9 cellular contexts compared by ENCODE assay signal in genomic region chr1:109791495-109792040, GRCh38. TPM values are rescaled to one million over a fixed set of nuclear protein-coding genes. Genes with fewer than 3 reads are reported as not detected.
DNase-seq lines count a peak whose midpoint lies in the region; ATAC-seq and TF ChIP-seq lines count a peak whose summit lies in the region.
"Had no signal": no experiment of that assay in that cellular context is flagged by ENCODE, and none has a peak within 500 bp of the region (broad histone marks: within the 10 kb centered on the region; RNA-seq: fewer than 3 reads in every experiment).

No MANE protein-coding gene starts in this region.

- DNase-seq in T-helper 2 cell treated with Interferon-gamma antibody and Interleukin-4, amounts not matched to agents 5 μg/mL and 100 μg/mL, for 36 hours (ENCODE audit: low spot score), result no peak
- no peak for DNase-seq in T-helper 2 cell
- no peak for DNase-seq in activated CD4-positive, alpha-beta memory T cell treated with anti-CD3 and anti-CD28 coated beads, Interleukin-2, amount 10 ng/mL, durations not matched to agents 7 days and 5 days
- no peak for DNase-seq in hepatocyte (ENCODE audit: low spot score)
- DNase-seq in stimulated activated effector memory CD8-positive, alpha-beta T cell treated with anti-CD3 and anti-CD28 coated beads, Interleukin-12 subunit alpha, Interleukin-12 subunit beta, amount 100 ng/mL, for 72 hours (ENCODE audit: low spot score in 2 of 2), result no peak
- no peak for DNase-seq in GM10248 (ENCODE audit: extremely low spot score)
- no peak for DNase-seq in NOMO-1 (lab: John Stamatoyannopoulos, UW; ENCODE audit: unreplicated experiment in 2 of 2)

- H3K27ac Mint-ChIP-seq in T-helper 2 cell treated with Interferon-gamma antibody and Interleukin-4, amounts not matched to agents 5 μg/mL and 100 μg/mL, for 36 hours, result peak overlapping the region; percentile 93
- H3K27ac Mint-ChIP-seq in activated CD4-positive, alpha-beta memory T cell treated with anti-CD3 and anti-CD28 coated beads, Interleukin-2, amount 10 ng/mL, durations not matched to agents 7 days and 5 days, result peak overlapping the region; percentile 95
- peak overlapping the region; percentile 96 for H3K27ac Mint-ChIP-seq in stimulated activated effector memory CD8-positive, alpha-beta T cell treated with anti-CD3 and anti-CD28 coated beads, Interleukin-12 subunit alpha, Interleukin-12 subunit beta, amount 100 ng/mL, for 72 hours

- CTCF ChIA-PET in activated CD4-positive, alpha-beta memory T cell treated with anti-CD3 and anti-CD28 coated beads, Interleukin-2, amount 10 ng/mL, durations not matched to agents 7 days and 5 days (lab: Charles Lee), result interaction anchor here (1.0 to 27.1 kb wide), 27 partner anchors 9 to 546 kb away, joined by 3 to 655 read pairs (median 3); partner anchors contain the start of genes AHCYL1 and GNAI3
- CTCF ChIA-PET in GM10248 (lab: Yijun Ruan, JAX), result interaction anchor here (0.6 to 14.2 kb wide), 17 partner anchors 8 to 326 kb away, joined by 3 to 169 read pairs (median 6); partner anchors contain the start of gene AHCYL1

- POLR2A ChIA-PET in activated CD4-positive, alpha-beta memory T cell treated with anti-CD3 and anti-CD28 coated beads, Interleukin-2, amount 10 ng/mL, durations not matched to agents 7 days and 5 days (lab: Charles Lee), result interaction anchor here (0.9 to 6.4 kb wide), 16 partner anchors 11 to 243 kb away, joined by 3 to 137 read pairs (median 8); partner anchors contain the start of genes AHCYL1, CSF1 and GNAI3
- POLR2A ChIA-PET in GM10248 (lab: Yijun Ruan, JAX), result no interaction called here

- no peak overlapping the region for H2AFZ ChIP-seq in hepatocyte

- H3K9me3 Mint-ChIP-seq in T-helper 2 cell treated with Interferon-gamma antibody and Interleukin-4, amounts not matched to agents 5 μg/mL and 100 μg/mL, for 36 hours, result no peaks in the 10 kb centered on the region
- H3K9me3 Mint-ChIP-seq in activated CD4-positive, alpha-beta memory T cell treated with anti-CD3 and anti-CD28 coated beads, Interleukin-2, amount 10 ng/mL, durations not matched to agents 7 days and 5 days, result no peaks in the 10 kb centered on the region
- H3K9me3 Mint-ChIP-seq in stimulated activated effector memory CD8-positive, alpha-beta T cell treated with anti-CD3 and anti-CD28 coated beads, Interleukin-12 subunit alpha, Interleukin-12 subunit beta, amount 100 ng/mL, for 72 hours, result no peaks in the 10 kb centered on the region

- ATAC-seq in stimulated activated effector memory CD8-positive, alpha-beta T cell treated with anti-CD3 and anti-CD28 coated beads, Interleukin-12 subunit alpha, Interleukin-12 subunit beta, amount 100 ng/mL, for 72 hours, result no peak
- ATAC-seq in GM18870 (IDR thresholded peaks at IDR 0.05; ENCODE audit: unreplicated experiment), result no peak

- H3K79me2 ChIP-seq in hepatocyte, result no peaks in the 10 kb centered on the region

- H3K36me3 ChIP-seq in hepatocyte (replicated peaks; ENCODE audit: insufficient read depth, low read depth), result no peaks in the 10 kb centered on the region

- no peak for TF ChIP-seq CTCF in hepatocyte (IDR thresholded peaks at IDR 0.05; ENCODE audit: poor library complexity)
- TF ChIP-seq CTCF in GM10248 (IDR thresholded peaks at IDR 0.05; ENCODE audit: control extremely low read depth, extremely low read depth, low read depth, missing control alignments), result no peak

- no peaks in the 10 kb centered on the region for H3K27me3 ChIP-seq in hepatocyte

- 80% methylated on average over 9 of the region's 9 CpGs for WGBS in hepatocyte (ENCODE audit: low lambda C conversion rate, missing lambda C conversion rate)

- no peak overlapping the region for H3K4me3 ChIP-seq in hepatocyte

- H3K36me3 Mint-ChIP-seq in T-helper 2 cell treated with Interferon-gamma antibody and Interleukin-4, amounts not matched to agents 5 μg/mL and 100 μg/mL, for 36 hours (ENCODE audit: low read depth), result peaks cover under 1% of the 10 kb centered on the region
- no peaks in the 10 kb centered on the region for H3K36me3 Mint-ChIP-seq in activated CD4-positive, alpha-beta memory T cell treated with anti-CD3 and anti-CD28 coated beads, Interleukin-2, amount 10 ng/mL, durations not matched to agents 7 days and 5 days (ENCODE audit: low read depth)
- H3K36me3 Mint-ChIP-seq in stimulated activated effector memory CD8-positive, alpha-beta T cell treated with anti-CD3 and anti-CD28 coated beads, Interleukin-12 subunit alpha, Interleukin-12 subunit beta, amount 100 ng/mL, for 72 hours, result peaks cover 7% of the 10 kb centered on the region

- peaks cover 31% of the 10 kb centered on the region for H3K4me1 ChIP-seq in hepatocyte (ENCODE audit: insufficient read depth)

- H3K4me2 ChIP-seq in hepatocyte, result peak overlapping the region; percentile 41

- H3K4me1 Mint-ChIP-seq in T-helper 2 cell treated with Interferon-gamma antibody and Interleukin-4, amounts not matched to agents 5 μg/mL and 100 μg/mL, for 36 hours (ENCODE audit: low read depth), result peaks cover 56% of the 10 kb centered on the region
- H3K4me1 Mint-ChIP-seq in activated CD4-positive, alpha-beta memory T cell treated with anti-CD3 and anti-CD28 coated beads, Interleukin-2, amount 10 ng/mL, durations not matched to agents 7 days and 5 days, result peaks cover 90% of the 10 kb centered on the region
- H3K4me1 Mint-ChIP-seq in stimulated activated effector memory CD8-positive, alpha-beta T cell treated with anti-CD3 and anti-CD28 coated beads, Interleukin-12 subunit alpha, Interleukin-12 subunit beta, amount 100 ng/mL, for 72 hours, result peaks cover 86% of the 10 kb centered on the region

- no peaks in the 10 kb centered on the region for H3K27me3 Mint-ChIP-seq in T-helper 2 cell treated with Interferon-gamma antibody and Interleukin-4, amounts not matched to agents 5 μg/mL and 100 μg/mL, for 36 hours (ENCODE audit: low read depth)
- H3K27me3 Mint-ChIP-seq in activated CD4-positive, alpha-beta memory T cell treated with anti-CD3 and anti-CD28 coated beads, Interleukin-2, amount 10 ng/mL, durations not matched to agents 7 days and 5 days, result no peaks in the 10 kb centered on the region

- H3K9me2 ChIP-seq in hepatocyte (replicated peaks; ENCODE audit: insufficient read depth), result no peaks in the 10 kb centered on the region

- peak overlapping the region; percentile 29 for H3K4me3 Mint-ChIP-seq in T-helper 2 cell treated with Interferon-gamma antibody and Interleukin-4, amounts not matched to agents 5 μg/mL and 100 μg/mL, for 36 hours
- no peak overlapping the region for H3K4me3 Mint-ChIP-seq in activated CD4-positive, alpha-beta memory T cell treated with anti-CD3 and anti-CD28 coated beads, Interleukin-2, amount 10 ng/mL, durations not matched to agents 7 days and 5 days
- H3K4me3 Mint-ChIP-seq in stimulated activated effector memory CD8-positive, alpha-beta T cell treated with anti-CD3 and anti-CD28 coated beads, Interleukin-12 subunit alpha, Interleukin-12 subunit beta, amount 100 ng/mL, for 72 hours, result peak overlapping the region; percentile 43

- peak overlapping the region; percentile 45 for H3K27ac ChIP-seq in hepatocyte

- no peaks in the 10 kb centered on the region for H3K9me3 ChIP-seq in hepatocyte (ENCODE audit: low read depth)

- H4K20me1 ChIP-seq in hepatocyte (ENCODE audit: insufficient read depth, poor library complexity, severe bottlenecking), result no peaks in the 10 kb centered on the region

RNA-seq across cellular contexts. Expression of gene EPS8L3, which starts 27.8 kb away (rescaled TPM):
- total RNA-seq in activated CD4-positive, alpha-beta memory T cell treated with anti-CD3 and anti-CD28 coated beads, Interleukin-2, amount 10 ng/mL, durations not matched to agents 7 days and 5 days, result not detected
- total RNA-seq in hepatocyte, result 40.2 and 48.1 TPM in 2 replicates
- polyA plus RNA-seq in hepatocyte, result 97.3 and 105 TPM in 2 replicates
- total RNA-seq: subcutaneous adipose tissue had no signal

RNA-seq across cellular contexts. Expression of gene GSTM3, which starts 50.7 kb away (rescaled TPM):
- total RNA-seq in activated CD4-positive, alpha-beta memory T cell treated with anti-CD3 and anti-CD28 coated beads, Interleukin-2, amount 10 ng/mL, durations not matched to agents 7 days and 5 days, result under 1 TPM; 0.23 to 0.95 TPM
- 297 and 337 TPM in 2 replicates for total RNA-seq in hepatocyte
- 905 and 962 TPM in 2 replicates for polyA plus RNA-seq in hepatocyte

Comparison
In these comparisons a context has a peak if more than half of its experiments do, and no peak if none do; other contexts are left out.
1. RNA of gene EPS8L3, which starts 27.8 kb away (total RNA-seq): 40.2 to 48.1 TPM in hepatocyte; not detected in activated CD4-positive, alpha-beta memory T cell treated with anti-CD3 and anti-CD28 coated beads, Interleukin-2, amount 10 ng/mL, durations not matched to agents 7 days and 5 days; every median in the first group is over 10 times any median in the second.
2. RNA of gene GSTM3, which starts 50.7 kb away (total RNA-seq): 297 to 337 TPM in hepatocyte; 0.23 to 0.95 TPM in activated CD4-positive, alpha-beta memory T cell treated with anti-CD3 and anti-CD28 coated beads, Interleukin-2, amount 10 ng/mL, durations not matched to agents 7 days and 5 days; every median in the first group is over 100 times any median in the second.
3. Peak in every context shown above with its lines, with median percentiles within 50 percentile points of each other: H3K27ac Mint-ChIP-seq.